ENCODE assay signal across 21 cellular contexts in genomic region chr1:99069146-99069545, GRCh38.
DNase-seq lines count a peak whose midpoint lies in the region; ATAC-seq, FAIRE-seq and TF ChIP-seq lines count a peak whose summit lies in the region.
"Had no signal": no experiment of that assay in that cellular context is flagged by ENCODE, and none has a peak within 500 bp of the region (broad histone marks: within the 10 kb centered on the region; RNA-seq: fewer than 3 reads in every experiment).

No MANE protein-coding gene starts in this region.

- H3K9me3 Mint-ChIP-seq in H9 = no peaks in the 10 kb centered on the region
- H3K9me3 Mint-ChIP-seq: CD8-positive, alpha-beta T cell had no signal

- peak overlapping the region; percentile 24 for H3K4me2 ChIP-seq in H9 (ENCODE audit: insufficient read depth, insufficient read length, low read length)
- peak overlapping the region; percentile 39 to 53; a peak in 3 of 4 replicates for H3K4me2 ChIP-seq in H1 (ENCODE audit: insufficient read depth in 1 of 2, low read depth in 2 of 2, low read length in 2 of 2)
- H3K4me2 ChIP-seq in mesendoderm (ENCODE audit: low read length) = no peak overlapping the region
- H3K4me2 ChIP-seq: A549 had no signal

- CTCF ChIA-PET in H1 (lab: Charles Lee; ENCODE audit: partially characterized antibody) = interaction anchor here (1.4 kb wide), 1 partner anchor 65 kb away, joined by 3 read pairs; no protein-coding TSS in a partner anchor

- H3K56ac ChIP-seq in H9 (ENCODE audit: insufficient read length, low read depth, low read length) (no peak overlapping the region), H1 (replicated peaks; ENCODE audit: insufficient read length, low read depth, low read length) (no peak overlapping the region), mesendoderm (ENCODE audit: low read length) (no peak overlapping the region)

- H3K36me3 Mint-ChIP-seq in H9 (ENCODE audit: insufficient read depth in 1 of 3, low read depth in 3 of 3) = no peaks in the 10 kb centered on the region
- H3K36me3 Mint-ChIP-seq: CD14-positive monocyte; CD8-positive, alpha-beta T cell had no signal

- TF ChIP-seq EP300 in H1 (IDR thresholded peaks at IDR 0.05; ENCODE audit: borderline replicate concordance in 1 of 2, low read depth in 2 of 2, low read length in 2 of 2) = no peak

- no peak for ATAC-seq in HG03025 (IDR thresholded peaks at IDR 0.05; ENCODE audit: low FRiP score, unreplicated experiment)
- ATAC-seq: A549; CD8-positive, alpha-beta T cell had no signal

- DNase-seq in H9 = no peak
- peak in 1 of 2 experiments; percentile 10 for DNase-seq in H1 (ENCODE audit: low read depth in 1 of 2, low spot score in 2 of 2)
- peak; percentile 4 for DNase-seq in mesendoderm
- DNase-seq in AG08395 (ENCODE audit: low spot score) = no peak
- DNase-seq in activated naive CD4-positive, alpha-beta T cell treated with anti-CD3 and anti-CD28 coated beads, Interleukin-2, amount 50 U/mL, for 16 hours = no peak
- no peak for DNase-seq in OCI-M2 (lab: John Stamatoyannopoulos, UW; ENCODE audit: unreplicated experiment)
- DNase-seq: CD8-positive, alpha-beta T cell; COR-L47; DMS153; DMS79 treated with DMSO at 0.1 percent for 48 hours; EL; GDM1; IMR-90; KBM-7 had no signal

- H3K14ac ChIP-seq in H9 (ENCODE audit: insufficient read depth, low read length) (no peak overlapping the region), H1 (ENCODE audit: insufficient read length) (no peak overlapping the region)

- H3K9me3 ChIP-seq in H9 (ENCODE audit: control insufficient read depth, low read depth, low read length) (no peaks in the 10 kb centered on the region), H1 (ENCODE audit: insufficient read depth in 2 of 2, low read depth in 1 of 2, low read length in 1 of 2) (no peaks in the 10 kb centered on the region), iPS-18a (ENCODE audit: control insufficient read depth, low read depth, low read length) (no peaks in the 10 kb centered on the region)
- H3K9me3 ChIP-seq: A549 had no signal

- peak overlapping the region; percentile 94 to 96 (median 94) for H3K27ac Mint-ChIP-seq in H9
- H3K27ac Mint-ChIP-seq: CD14-positive monocyte; CD8-positive, alpha-beta T cell had no signal

- no peak overlapping the region for H2BK120ac ChIP-seq in H9 (ENCODE audit: low read depth, low read length, poor library complexity, severe bottlenecking)
- H2BK120ac ChIP-seq in H1 (replicated peaks; ENCODE audit: low read depth, low read length) = no peak overlapping the region
- H2BK120ac ChIP-seq in mesendoderm (ENCODE audit: low read depth, low read length) = no peak overlapping the region

- H3K23ac ChIP-seq in H9 (ENCODE audit: insufficient read length, low read depth, low read length) = no peak overlapping the region
- H3K23ac ChIP-seq in H1 (ENCODE audit: insufficient read length) = no peak overlapping the region
- no peak overlapping the region for H3K23ac ChIP-seq in mesendoderm (ENCODE audit: low read length)

- no peaks in the 10 kb centered on the region for H3K27me3 Mint-ChIP-seq in H9 (ENCODE audit: low read depth)

- no CpG with 5 or more reads among the region's 3 CpGs for WGBS in H9 (ENCODE audit: extremely low coverage, insufficient read length, low lambda C conversion rate)
- WGBS in H1 (ENCODE audit: extremely low coverage in 1 of 2, insufficient coverage in 1 of 2, insufficient read length in 1 of 2, insufficient replicate concordance in 2 of 2, low coverage in 1 of 2, low lambda C conversion rate in 2 of 2, missing lambda C conversion rate in 1 of 2), 2 experiments = 27% methylated on average over 3 of the region's 3 CpGs; no CpG with 5 or more reads in 1 of the 2 experiments
- WGBS in mesendoderm (ENCODE audit: extremely low coverage, insufficient coverage, low lambda C conversion rate) = no CpG with 5 or more reads among the region's 3 CpGs

- TF ChIP-seq CTCF in H9 (conservative IDR thresholded peaks at IDR 0.05) (no peak), H1 (IDR thresholded peaks at IDR 0.05; ENCODE audit: control extremely low read depth in 1 of 3, insufficient read depth in 1 of 3, low read depth in 1 of 3, low read length in 3 of 3) (no peak)

- H3K9ac ChIP-seq in H9 (ENCODE audit: extremely low read depth, insufficient read length, low read length) = no peak overlapping the region
- H3K9ac ChIP-seq in H1 (replicated peaks in 1 of 4; ENCODE audit: extremely low read depth in 1 of 4, low read depth in 3 of 4, low read length in 3 of 4) = no peak overlapping the region
- H3K9ac ChIP-seq in iPS-18a (ENCODE audit: low read length) = no peak overlapping the region
- H3K9ac ChIP-seq in mesendoderm (ENCODE audit: low read length) = no peak overlapping the region

- no peaks in the 10 kb centered on the region for H4K20me1 ChIP-seq in H9 (ENCODE audit: control insufficient read depth, insufficient read depth, insufficient read length)
- no peaks in the 10 kb centered on the region for H4K20me1 ChIP-seq in H1 (replicated peaks in 1 of 2; ENCODE audit: control insufficient read depth in 1 of 2, insufficient read depth in 2 of 2, low read length in 2 of 2)

- H3K79me1 ChIP-seq in H9 (ENCODE audit: insufficient read depth, low read depth, low read length, poor library complexity, severe bottlenecking) = no peaks in the 10 kb centered on the region
- no peaks in the 10 kb centered on the region for H3K79me1 ChIP-seq in H1 (ENCODE audit: low read depth, low read length)
- H3K79me1 ChIP-seq in mesendoderm (ENCODE audit: low read length) = no peaks in the 10 kb centered on the region

- H4K91ac ChIP-seq in H9 (ENCODE audit: insufficient read length, low read depth, low read length) (no peak overlapping the region), H1 (replicated peaks; ENCODE audit: insufficient read length, low read length) (no peak overlapping the region)

- H2BK12ac ChIP-seq in H9 (ENCODE audit: insufficient read length, low read depth, low read length) (no peak overlapping the region), H1 (ENCODE audit: low read depth, low read length) (0 out of 2 replicates have a peak overlapping the region, but pooled peaks have one; percentile 13)

- H3K27ac ChIP-seq in H9 (ENCODE audit: insufficient read length, low read depth, low read length) (no peak overlapping the region), H1 (ENCODE audit: low read depth, low read length) (peak overlapping the region; percentile 41; the same call in 1 of the 2 replicates), iPS-18a (ENCODE audit: low read length) (no peak overlapping the region), mesendoderm (ENCODE audit: low read depth, low read length) (no peak overlapping the region)
- H3K27ac ChIP-seq: A549 had no signal

- H2BK5ac ChIP-seq in H9 (ENCODE audit: insufficient read length, low read length) (no peak overlapping the region), H1 (ENCODE audit: low read depth, low read length) (no peak overlapping the region; the same call in 1 of the 2 replicates), mesendoderm (ENCODE audit: low read length) (no peak overlapping the region)

- H3K23me2 ChIP-seq in H9 (ENCODE audit: insufficient read length, low read depth, low read length, poor library complexity, severe bottlenecking) (no peaks in the 10 kb centered on the region), H1 (ENCODE audit: low read depth, low read length) (no peaks in the 10 kb centered on the region)

- H3K4ac ChIP-seq in H9 (ENCODE audit: low read depth, low read length) (no peak overlapping the region), H1 (replicated peaks; ENCODE audit: insufficient read length, low read depth, low read length) (no peak overlapping the region), mesendoderm (ENCODE audit: low read depth, low read length) (no peak overlapping the region)

- POLR2A ChIA-PET in H1 (lab: Charles Lee; ENCODE audit: partially characterized antibody) = no interaction called here

- H2BK20ac ChIP-seq in H9 (ENCODE audit: low read depth, low read length, poor library complexity, severe bottlenecking) (no peak overlapping the region), H1 (ENCODE audit: low read length) (no peak overlapping the region)

- no peak overlapping the region for H3K18ac ChIP-seq in H9 (ENCODE audit: insufficient read length, low read depth, low read length)
- no peak overlapping the region; the same call in 1 of the 2 replicates for H3K18ac ChIP-seq in H1 (ENCODE audit: extremely low read depth, low read length)
- no peak overlapping the region for H3K18ac ChIP-seq in mesendoderm (ENCODE audit: low read length)

- H3K4me1 ChIP-seq in H9 (ENCODE audit: insufficient read depth, low read length) = peaks cover 4% of the 10 kb centered on the region; the same call in 1 of the 2 replicates
- peaks cover 0 to 9% (median 4%) of the 10 kb centered on the region in 4 experiments; a peak in 3 of 7 replicates for H3K4me1 ChIP-seq in H1 (replicated peaks in 1 of 4; ENCODE audit: control insufficient read depth in 3 of 4, insufficient read depth in 4 of 4, low read length in 3 of 4)
- H3K4me1 ChIP-seq in iPS-18a (ENCODE audit: control insufficient read depth, low read depth, low read length) = peaks cover 28% of the 10 kb centered on the region
- H3K4me1 ChIP-seq in mesendoderm (ENCODE audit: control insufficient read depth, low read depth, low read length) = no peaks in the 10 kb centered on the region
- H3K4me1 ChIP-seq: A549 had no signal

- H3K27me3 ChIP-seq in H9 (ENCODE audit: insufficient read depth, low read length) (no peaks in the 10 kb centered on the region), H1 (replicated peaks in 1 of 4; ENCODE audit: control insufficient read depth in 3 of 4, extremely low read depth in 1 of 4, insufficient read depth in 3 of 4, low read length in 3 of 4) (no peaks in the 10 kb centered on the region), iPS-18a (ENCODE audit: control insufficient read depth, insufficient read depth, low read length) (no peaks in the 10 kb centered on the region), mesendoderm (ENCODE audit: insufficient read depth, low read length, poor library complexity) (no peaks in the 10 kb centered on the region)

- TF ChIP-seq POLR2A in H1 (IDR thresholded peaks at IDR 0.05; ENCODE audit: control extremely low read depth in 1 of 2, low read depth in 2 of 2, low read length in 2 of 2) = no peak

- peaks cover 28 to 35% of the 10 kb centered on the region in 2 experiments for H3K4me1 Mint-ChIP-seq in H9
- H3K4me1 Mint-ChIP-seq: CD14-positive monocyte had no signal

- TF ChIP-seq RAD21 in H1 (IDR thresholded peaks at IDR 0.05 in 1 of 2, conservative IDR thresholded peaks at IDR 0.05 in 1 of 2; ENCODE audit: low read depth in 2 of 2, low read length in 2 of 2) = no peak

- H2AFZ ChIP-seq in H9 (ENCODE audit: low read length) (peak overlapping the region; percentile 92), H1 (ENCODE audit: low read length) (0 out of 2 replicates have a peak overlapping the region, but pooled peaks have one; percentile 25)

- no peak overlapping the region for H2BK15ac ChIP-seq in H9 (ENCODE audit: low read depth, low read length)
- no peak overlapping the region for H2BK15ac ChIP-seq in H1 (ENCODE audit: low read length)
- no peak overlapping the region for H2BK15ac ChIP-seq in mesendoderm (replicated peaks; ENCODE audit: low read depth)

- H4K8ac ChIP-seq in H9 (replicated peaks; ENCODE audit: insufficient read length, low read depth, low read length) (no peak overlapping the region), H1 (ENCODE audit: extremely low read depth, insufficient read depth, low read length) (no peak overlapping the region), mesendoderm (ENCODE audit: low read depth, low read length) (no peak overlapping the region)

- H3K4me3 ChIP-seq in H1 (ENCODE audit: extremely low read depth in 1 of 4, insufficient read depth in 2 of 4, low read depth in 3 of 4, low read length in 4 of 4) = peak overlapping the region in 1 of 4 experiments; percentile 33; a peak in 2 of 8 replicates
- peak overlapping the region; percentile 33 for H3K4me3 ChIP-seq in iPS-18a (ENCODE audit: low read length)
- H3K4me3 ChIP-seq in mesendoderm (ENCODE audit: low read length) = no peak overlapping the region
- H3K4me3 ChIP-seq: A549 had no signal

- H3K36me3 ChIP-seq in H1 (ENCODE audit: control insufficient read depth in 2 of 4, insufficient read depth in 4 of 4, low read length in 3 of 4) (no peaks in the 10 kb centered on the region), iPS-18a (ENCODE audit: control insufficient read depth, low read depth, low read length) (no peaks in the 10 kb centered on the region), mesendoderm (ENCODE audit: control insufficient read depth, insufficient read depth, low read length) (no peaks in the 10 kb centered on the region)

- H3T11ph ChIP-seq in H9 (ENCODE audit: low read length) = no peak overlapping the region

- peak; percentile 96 for FAIRE-seq in H1 (lab: Jason Lieb, UNC)
- FAIRE-seq: A549, D721Med, GM12892, GM19239 had no signal

- H4K5ac ChIP-seq in H9 (ENCODE audit: insufficient read length, low read depth, low read length) (no peak overlapping the region), H1 (ENCODE audit: insufficient read length, low read depth, low read length) (no peak overlapping the region), mesendoderm (ENCODE audit: low read length) (no peak overlapping the region)

- H3K4me3 Mint-ChIP-seq in H9 = peak overlapping the region; percentile 26 to 54; a peak in 3 of 5 replicates
- H3K4me3 Mint-ChIP-seq: CD14-positive monocyte; CD8-positive, alpha-beta T cell had no signal

- no peaks in the 10 kb centered on the region for H3K79me2 ChIP-seq in H9 (ENCODE audit: insufficient read depth, low read length)
- H3K79me2 ChIP-seq in H1 (ENCODE audit: control insufficient read depth in 1 of 2, insufficient read depth in 2 of 2, low read length in 2 of 2) = no peaks in the 10 kb centered on the region
- H3K79me2 ChIP-seq in mesendoderm (ENCODE audit: control insufficient read depth, insufficient read depth, low read length) = no peaks in the 10 kb centered on the region

- H2AK5ac ChIP-seq in H9 (ENCODE audit: insufficient read length, low read length) (no peak overlapping the region), H1 (ENCODE audit: low read depth, low read length) (no peak overlapping the region), mesendoderm (ENCODE audit: low read length) (no peak overlapping the region)
